In the genomic region with DNA sequence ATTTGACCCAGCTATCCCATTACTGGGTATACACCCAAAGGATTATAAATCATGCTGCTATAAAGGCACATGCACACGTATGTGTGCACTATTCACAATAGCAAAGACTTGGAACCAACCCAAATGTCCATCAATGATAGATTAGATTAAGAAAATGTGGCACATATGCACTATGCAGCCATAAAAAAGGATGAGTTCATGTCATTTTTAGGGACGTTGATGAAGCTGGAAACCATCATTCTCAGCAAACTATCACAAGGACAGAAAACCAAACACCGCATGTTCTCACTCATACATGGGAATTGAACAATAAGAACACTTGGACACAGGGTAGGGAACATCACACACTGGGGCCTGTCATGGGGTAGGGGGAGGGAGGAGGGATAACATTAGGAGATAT, we compare ENCODE assay signal across 1 cellular context.
TF ChIP-seq lines count a peak whose summit lies in the region.
"Not testable (repeated sequence)": the region's sequence is repeated elsewhere in the genome, so short reads cannot be mapped to it uniquely, and the experiment has no call there.

No MANE protein-coding gene starts in this region.

- H3K27ac ChIP-seq in HEK293 (ENCODE audit: extremely low read depth, low read depth, low read length) = not testable (repeated sequence)

- not testable (repeated sequence) for TF ChIP-seq CTCF in HEK293 (tag by site-specific recombination; IDR thresholded peaks at IDR 0.05)

- not testable (repeated sequence) for H3K4me3 ChIP-seq in HEK293 (ENCODE audit: low read depth, low read length)

- CTCF ChIA-PET in HEK293 (lab: Yijun Ruan, JAX) = interaction anchor here (0.6 kb wide), 1 partner anchor 83 kb away, joined by 3 read pairs; no protein-coding TSS in a partner anchor

- not testable (repeated sequence) for H3K9me3 ChIP-seq in HEK293 (ENCODE audit: control insufficient read depth, insufficient read depth, low read depth, low read length)

- not testable (repeated sequence) for H3K4me1 ChIP-seq in HEK293 (ENCODE audit: control insufficient read depth, insufficient read depth, low read length)

- H3K36me3 ChIP-seq in HEK293 (ENCODE audit: control insufficient read depth in 2 of 2, insufficient read depth in 1 of 2, low read length in 2 of 2) = not testable (repeated sequence)

- POLR2A ChIA-PET in HEK293 (lab: Yijun Ruan, JAX) = not testable (repeated sequence)

TF ChIP-seq in HEK293, 187 proteins besides CTCF, POLR2A, EP300 and RAD21:
- peak; percentile 98 for TF ChIP-seq ZNF214 (tag by site-specific recombination; IDR thresholded peaks at IDR 0.05; ENCODE audit: borderline replicate concordance)
